Comparison of ENCODE assay signal across 9 cellular contexts in the genomic region with DNA sequence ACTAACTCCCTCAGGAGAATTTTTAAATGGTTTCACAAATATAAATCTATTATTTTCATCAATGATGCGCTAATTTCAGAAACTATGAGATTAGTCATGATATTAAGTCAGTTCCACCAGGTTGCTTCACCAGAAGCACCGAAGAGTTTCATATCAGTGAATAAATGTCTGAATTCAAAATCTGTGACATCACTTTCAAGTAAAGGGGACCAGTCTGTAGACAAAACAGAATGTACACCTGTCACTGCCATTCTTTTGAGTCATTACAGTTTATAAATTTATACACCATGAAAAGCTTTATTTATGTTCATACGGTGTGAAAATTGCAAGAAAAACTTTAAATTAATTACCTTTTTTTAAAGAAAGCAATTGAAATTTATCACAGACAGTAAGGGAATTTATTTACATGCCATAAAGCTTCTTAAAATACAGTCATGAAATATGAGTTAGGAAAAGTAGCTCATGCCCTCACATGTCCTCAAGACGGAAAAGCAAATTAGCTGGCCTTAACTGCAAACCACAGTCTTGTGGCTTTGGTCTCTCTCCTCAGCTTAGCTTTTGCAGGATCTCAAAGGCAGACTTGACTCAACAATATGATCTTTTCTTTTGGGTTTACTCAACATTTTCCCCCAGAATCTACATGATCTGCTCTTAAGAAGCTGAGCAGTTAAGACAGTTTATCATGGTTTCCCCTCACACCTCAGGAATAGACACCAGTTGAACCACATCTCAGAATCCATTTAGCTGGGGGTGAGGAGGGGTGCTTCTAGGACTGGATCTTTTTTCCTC.
DNase-seq lines count a peak whose midpoint lies in the region; ATAC-seq, FAIRE-seq and TF ChIP-seq lines count a peak whose summit lies in the region.
"Had no signal": no experiment of that assay in that cellular context is flagged by ENCODE, and none has a peak within 500 bp of the region (broad histone marks: within the 10 kb centered on the region; RNA-seq: fewer than 3 reads in every experiment).

No MANE protein-coding gene starts in this region.

- H3K4me3 ChIP-seq in cardiac fibroblast (replicated peaks in 1 of 2; ENCODE audit: low read depth in 2 of 2, low read length in 2 of 2) (no peak overlapping the region), pancreas (no peak overlapping the region)

- no peaks in the 10 kb centered on the region for H3K27me3 ChIP-seq in pancreas
- H3K27me3 ChIP-seq: neutrophil had no signal

- TF ChIP-seq CTCF in cardiac fibroblast (IDR thresholded peaks at IDR 0.05; ENCODE audit: low read depth, low read length) (no peak), pancreas (IDR thresholded peaks at IDR 0.05) (no peak)

- no peaks in the 10 kb centered on the region for H3K36me3 Mint-ChIP-seq in T-cell

- no peak overlapping the region for H3K27ac ChIP-seq in pancreas
- H3K27ac ChIP-seq: neutrophil had no signal

- no peak overlapping the region for H3K4me3 Mint-ChIP-seq in T-cell

- WGBS in pancreas, 2 donors, result 64 to 66% methylated on average over 4 of the region's 4 CpGs

- FAIRE-seq in pancreas (lab: Jason Lieb, UNC), result no peak

- no peaks in the 10 kb centered on the region for H3K9me3 Mint-ChIP-seq in T-cell

- no peaks in the 10 kb centered on the region for H3K36me3 ChIP-seq in pancreas
- H3K36me3 ChIP-seq: neutrophil had no signal

- POLR2A ChIA-PET in T-cell (lab: Charles Lee), result no interaction called here

- H3K27me3 Mint-ChIP-seq in T-cell, result peaks cover 0 to 3% of the 10 kb centered on the region in 2 donors

- CTCF ChIA-PET in T-cell (lab: Charles Lee), result no interaction called here

- no peak overlapping the region for H3K27ac Mint-ChIP-seq in T-cell

- ATAC-seq in GM18519 (IDR thresholded peaks at IDR 0.05; ENCODE audit: low FRiP score, unreplicated experiment), result peak; percentile 56
- peak; percentile 91 for ATAC-seq in GM21723 (IDR thresholded peaks at IDR 0.05; ENCODE audit: unreplicated experiment)
- ATAC-seq in HG03521 (IDR thresholded peaks at IDR 0.05; ENCODE audit: unreplicated experiment), result peak; percentile 58
- no peak for ATAC-seq in T-cell (replicated peaks in 1 of 4)
- ATAC-seq in pancreas, result no peak

- H3K9me3 ChIP-seq in pancreas, result no peaks in the 10 kb centered on the region
- H3K9me3 ChIP-seq: neutrophil had no signal

- intact Hi-C loops in pancreas (cut with DNase I), result no loop called here

- DNase-seq in cardiac fibroblast (ENCODE audit: low read depth in 2 of 2) (peak; percentile 15 to 18), ureter (ENCODE audit: low spot score) (no peak), T-cell (no peak), pancreas (no peak)
- no peak for DNase-seq in activated effector memory CD4-positive, alpha-beta T cell treated with anti-CD3 and anti-CD28 coated beads, Interleukin-2, amount 50 U/mL, for 16 hours

- peaks cover 0 to 8% (median 4%) of the 10 kb centered on the region in 3 donors for H3K4me1 ChIP-seq in pancreas

- no peaks in the 10 kb centered on the region for H3K4me1 Mint-ChIP-seq in T-cell

Comparison
In these comparisons a context has a peak if more than half of its experiments do, and no peak if none do; other contexts are left out.
1. ATAC-seq: peak in GM18519 (single experiment), GM21723 (single experiment) and HG03521 (single experiment); none in T-cell (0 of 4) and pancreas (0 of 4).
2. DNase-seq: peak in cardiac fibroblast (2 of 2); none in ureter (single experiment), T-cell (0 of 34), activated effector memory CD4-positive, alpha-beta T cell treated with anti-CD3 and anti-CD28 coated beads, Interleukin-2, amount 50 U/mL, for 16 hours (single experiment) and pancreas (0 of 6).